In genomic region chr18:45341454-45341853, GRCh38 we compare ENCODE assay signal across 16 cellular contexts.
A peak's percentile ranks its signal among the peaks of the same experiment; 100 is the strongest.
DNase-seq lines count a peak whose midpoint lies in the region; ATAC-seq and TF ChIP-seq lines count a peak whose summit lies in the region.
"Had no signal": no experiment of that assay in that cellular context is flagged by ENCODE, and none has a peak within 500 bp of the region (broad histone marks: within the 10 kb centered on the region; RNA-seq: fewer than 3 reads in every experiment).

No MANE protein-coding gene starts in this region.

- no peak overlapping the region for H3K27ac ChIP-seq in H9 (ENCODE audit: insufficient read length, low read depth, low read length)
- no peak overlapping the region for H3K27ac ChIP-seq in sigmoid colon
- H3K27ac ChIP-seq: GM23248 had no signal

- no peak overlapping the region for H2BK120ac ChIP-seq in H9 (ENCODE audit: low read depth, low read length, poor library complexity, severe bottlenecking)

- in situ Hi-C loops in SK-MEL-5 (cut with HindIII; ENCODE audit: low pct_unique_long_range_greater_than_20kb, low sequenced_read_pairs): no loop called here

- ATAC-seq in GM18909 (IDR thresholded peaks at IDR 0.05; ENCODE audit: poor library complexity, unreplicated experiment): no peak
- ATAC-seq in GM21528 (IDR thresholded peaks at IDR 0.05; ENCODE audit: low FRiP score, unreplicated experiment): no peak
- ATAC-seq in activated T-cell treated with anti-CD3 and anti-CD28 coated beads, Interleukin-2, amount 50 U/mL, for 4 hours: no peak

- no peaks in the 10 kb centered on the region for H4K20me1 ChIP-seq in H9 (ENCODE audit: control insufficient read depth, insufficient read depth, insufficient read length)

- H3K14ac ChIP-seq in H9 (ENCODE audit: insufficient read depth, low read length): no peak overlapping the region

- H3K9me3 ChIP-seq in H9 (ENCODE audit: control insufficient read depth, low read depth, low read length): no peaks in the 10 kb centered on the region
- H3K9me3 ChIP-seq in sigmoid colon: no peaks in the 10 kb centered on the region

- no peak overlapping the region for H3T11ph ChIP-seq in H9 (ENCODE audit: low read length)

- H2BK20ac ChIP-seq in H9 (ENCODE audit: low read depth, low read length, poor library complexity, severe bottlenecking): no peak overlapping the region

- H3K27me3 ChIP-seq in H9 (ENCODE audit: insufficient read depth, low read length): no peaks in the 10 kb centered on the region
- H3K27me3 ChIP-seq in sigmoid colon: no peaks in the 10 kb centered on the region

- H3K4me3 Mint-ChIP-seq in H9 (no peak overlapping the region), progenitor cell of endocrine pancreas (ENCODE audit: low read depth) (no peak overlapping the region)
- no peak overlapping the region for H3K4me3 Mint-ChIP-seq in activated T-cell treated with anti-CD3 and anti-CD28 coated beads, Interleukin-2, amount 50 U/mL, for 4 hours

- no peak overlapping the region for H3K27ac Mint-ChIP-seq in H9
- H3K27ac Mint-ChIP-seq in progenitor cell of endocrine pancreas: no peak overlapping the region

- intact Hi-C loops in sigmoid colon (cut with DNase I): no loop called here

- H3K4me1 ChIP-seq in H9 (ENCODE audit: insufficient read depth, low read length): no peaks in the 10 kb centered on the region
- no peaks in the 10 kb centered on the region for H3K4me1 ChIP-seq in sigmoid colon

- H3K27me3 Mint-ChIP-seq in H9 (ENCODE audit: low read depth) (no peaks in the 10 kb centered on the region; the same call in 1 of the 2 replicates), progenitor cell of endocrine pancreas (peaks cover 41% of the 10 kb centered on the region)
- peaks cover 3% of the 10 kb centered on the region for H3K27me3 Mint-ChIP-seq in activated T-cell treated with anti-CD3 and anti-CD28 coated beads, Interleukin-2, amount 50 U/mL, for 4 hours (ENCODE audit: low read depth)

- no peaks in the 10 kb centered on the region for H3K79me2 ChIP-seq in H9 (ENCODE audit: insufficient read depth, low read length)

- no peak overlapping the region for H2BK12ac ChIP-seq in H9 (ENCODE audit: insufficient read length, low read depth, low read length)

- no peak overlapping the region for H2BK15ac ChIP-seq in H9 (ENCODE audit: low read depth, low read length)

- no peak overlapping the region for H3K23ac ChIP-seq in H9 (ENCODE audit: insufficient read length, low read depth, low read length)

- no peak overlapping the region for H2BK5ac ChIP-seq in H9 (ENCODE audit: insufficient read length, low read length)

- H2AFZ ChIP-seq in H9 (ENCODE audit: low read length): no peak overlapping the region
- H2AFZ ChIP-seq: GM23248 had no signal

- DNase-seq in H9 (no peak), SK-MEL-5 (ENCODE audit: low read depth, low spot score) (peak; percentile 10), epithelial cell of proximal tubule (ENCODE audit: low read depth) (no peak), progenitor cell of endocrine pancreas (ENCODE audit: low spot score, unreplicated experiment) (no peak), sigmoid colon (no peak)
- no peak for DNase-seq in activated T-cell treated with anti-CD3 and anti-CD28 coated beads, Interleukin-2, amount 50 U/mL, for 4 hours
- DNase-seq: C1 segment of cervical spinal cord, GM23248, Kasumi-1, NCI-H1417, NCI-H1930, NCI-H2171, NCI-H774, SHP77 treated with DMSO at 0.1 percent for 48 hours had no signal

- no peak for TF ChIP-seq EP300 in sigmoid colon (IDR thresholded peaks at IDR 0.05)

- TF ChIP-seq CTCF in H9 (conservative IDR thresholded peaks at IDR 0.05) (peak; percentile 51; the same call in 1 of the 3 replicates), epithelial cell of proximal tubule (conservative IDR thresholded peaks at IDR 0.05; ENCODE audit: low read depth, low read length) (peak; percentile 25), progenitor cell of endocrine pancreas (IDR thresholded peaks at IDR 0.05; ENCODE audit: unreplicated experiment) (peak; percentile 40), sigmoid colon (IDR thresholded peaks at IDR 0.05) (no peak)

- no CpG with 5 or more reads among the region's 2 CpGs for WGBS in H9 (ENCODE audit: extremely low coverage, insufficient read length, low lambda C conversion rate)
- WGBS in sigmoid colon, 2 donors: 72 to 75% methylated on average over 2 of the region's 2 CpGs

- no peak overlapping the region for H3K56ac ChIP-seq in H9 (ENCODE audit: insufficient read length, low read depth, low read length)

- no peaks in the 10 kb centered on the region for H3K36me3 ChIP-seq in sigmoid colon

- H4K91ac ChIP-seq in H9 (ENCODE audit: insufficient read length, low read depth, low read length): no peak overlapping the region

- H3K9me3 Mint-ChIP-seq in H9 (0 out of 5 replicates have a peak, but pooled peaks cover 0 to 3% of the 10 kb centered on the region in 2 experiments), progenitor cell of endocrine pancreas (ENCODE audit: low read depth) (no peaks in the 10 kb centered on the region)
- H3K9me3 Mint-ChIP-seq in activated T-cell treated with anti-CD3 and anti-CD28 coated beads, Interleukin-2, amount 50 U/mL, for 4 hours: no peaks in the 10 kb centered on the region

- H3K4ac ChIP-seq in H9 (ENCODE audit: low read depth, low read length): no peak overlapping the region

- TF ChIP-seq POLR2A in sigmoid colon (IDR thresholded peaks at IDR 0.05): no peak

- H3K4me1 Mint-ChIP-seq in H9 (peaks cover 11 to 12% of the 10 kb centered on the region in 2 experiments), progenitor cell of endocrine pancreas (ENCODE audit: low read depth) (peaks cover 5% of the 10 kb centered on the region)
- no peaks in the 10 kb centered on the region for H3K4me1 Mint-ChIP-seq in activated T-cell treated with anti-CD3 and anti-CD28 coated beads, Interleukin-2, amount 50 U/mL, for 4 hours (ENCODE audit: low read depth)

- H3K36me3 Mint-ChIP-seq in H9 (ENCODE audit: insufficient read depth in 1 of 3, low read depth in 3 of 3) (no peaks in the 10 kb centered on the region; a peak in 1 of 7 replicates), progenitor cell of endocrine pancreas (ENCODE audit: insufficient read depth) (no peaks in the 10 kb centered on the region)
- H3K36me3 Mint-ChIP-seq in activated T-cell treated with anti-CD3 and anti-CD28 coated beads, Interleukin-2, amount 50 U/mL, for 4 hours (ENCODE audit: insufficient read depth): no peaks in the 10 kb centered on the region

- H3K23me2 ChIP-seq in H9 (ENCODE audit: insufficient read length, low read depth, low read length, poor library complexity, severe bottlenecking): no peaks in the 10 kb centered on the region

- no peak overlapping the region for H3K9ac ChIP-seq in H9 (ENCODE audit: extremely low read depth, insufficient read length, low read length)
- H3K9ac ChIP-seq: GM23248 had no signal

- H3K18ac ChIP-seq in H9 (ENCODE audit: insufficient read length, low read depth, low read length): no peak overlapping the region

- no peak overlapping the region for H3K4me3 ChIP-seq in epithelial cell of proximal tubule (ENCODE audit: low read depth, low read length)
- no peak overlapping the region for H3K4me3 ChIP-seq in sigmoid colon
- H3K4me3 ChIP-seq: GM23248 had no signal

- H2AK5ac ChIP-seq in H9 (ENCODE audit: insufficient read length, low read length): no peak overlapping the region

- H4K8ac ChIP-seq in H9 (replicated peaks; ENCODE audit: insufficient read length, low read depth, low read length): no peak overlapping the region

- H3K79me1 ChIP-seq in H9 (ENCODE audit: insufficient read depth, low read depth, low read length, poor library complexity, severe bottlenecking): no peaks in the 10 kb centered on the region

- no peak overlapping the region for H4K5ac ChIP-seq in H9 (ENCODE audit: insufficient read length, low read depth, low read length)

- H3K4me2 ChIP-seq in H9 (ENCODE audit: insufficient read depth, insufficient read length, low read length): no peak overlapping the region

Comparison
In these comparisons a context has a peak if more than half of its experiments do, and no peak if none do; other contexts are left out.
1. CTCF ChIP-seq: peak in H9 (single experiment), epithelial cell of proximal tubule (single experiment) and progenitor cell of endocrine pancreas (single experiment); none in sigmoid colon (0 of 4).